In the genomic region with DNA sequence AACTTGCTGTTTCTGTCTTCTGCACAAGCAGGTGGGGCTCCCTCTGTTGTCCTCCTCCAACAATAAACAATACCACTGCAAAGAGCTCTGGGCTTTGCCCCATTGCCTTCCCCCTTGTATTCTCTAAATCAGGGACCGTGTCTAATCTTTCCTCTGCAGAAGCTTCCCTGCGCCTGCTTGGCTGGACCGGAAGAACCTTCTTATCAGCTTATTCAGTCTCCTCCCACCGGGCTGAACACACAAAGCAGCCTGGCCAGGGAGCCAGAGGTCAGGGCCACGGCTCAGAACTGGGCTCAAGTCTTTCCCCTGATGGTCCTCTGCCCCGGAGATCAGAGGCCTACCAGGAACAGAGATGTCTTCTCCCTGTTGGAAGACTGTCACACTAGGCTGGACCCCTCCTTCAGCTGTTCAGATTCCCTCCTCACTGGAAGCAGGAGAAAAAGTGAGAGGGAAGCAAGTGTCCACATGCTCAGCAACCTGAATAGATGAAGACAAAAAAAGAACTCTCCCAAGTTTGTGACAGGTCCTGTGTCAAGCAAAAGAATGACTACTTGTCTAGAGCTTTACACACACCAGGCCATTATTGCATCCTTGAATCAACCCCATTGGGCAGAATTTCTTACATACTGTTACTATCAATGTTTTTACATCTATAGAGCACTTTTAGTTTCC, we compare ENCODE assay signal across 8 cellular contexts.
A peak's percentile ranks its signal among the peaks of the same experiment; 100 is the strongest.
DNase-seq lines count a peak whose midpoint lies in the region; ATAC-seq, FAIRE-seq and TF ChIP-seq lines count a peak whose summit lies in the region.

No MANE protein-coding gene starts in this region.

- peak; percentile 47 for ATAC-seq in HG02852 (IDR thresholded peaks at IDR 0.05; ENCODE audit: unreplicated experiment)

- H4K20me1 ChIP-seq in SK-N-SH (ENCODE audit: insufficient read depth) = no peaks in the 10 kb centered on the region

- intact Hi-C loops in cardiac septum (cut with DNase I) = loop anchor here (2.0 kb wide), 1 partner anchor 65 kb away; no protein-coding TSS in a partner anchor

- CTCF ChIA-PET in SK-N-SH (lab: Yijun Ruan, JAX) = interaction anchor here (0.9 to 1.7 kb wide), 4 partner anchors 10 to 101 kb away, joined by 3 to 4 read pairs (median 4); no protein-coding TSS in a partner anchor

- peaks cover 0 to 4% of the 10 kb centered on the region in 2 experiments for H3K36me3 ChIP-seq in SK-N-SH (replicated peaks in 1 of 2; ENCODE audit: control insufficient read depth in 1 of 2, insufficient read depth in 2 of 2, low read length in 1 of 2)

- peaks cover 13% of the 10 kb centered on the region for H3F3A ChIP-seq in SK-N-SH (replicated peaks; ENCODE audit: insufficient read depth)

- peaks cover 21 to 36% of the 10 kb centered on the region in 2 experiments for H3K4me1 ChIP-seq in SK-N-SH (ENCODE audit: control insufficient read depth in 1 of 2, insufficient read depth in 2 of 2, low read depth in 1 of 2, low read length in 1 of 2)

- H3K9ac ChIP-seq in SK-N-SH = no peak overlapping the region

- POLR2A ChIA-PET in SK-N-SH (lab: Yijun Ruan, JAX) = interaction anchor here (1.0 to 1.2 kb wide), 3 partner anchors 10 to 149 kb away, joined by 3 to 6 read pairs (median 4); a partner anchor contains a TSS

- WGBS in SK-N-SH (ENCODE audit: low lambda C conversion rate) = 61% methylated on average over 6 of the region's 6 CpGs

- no peaks in the 10 kb centered on the region for H3K27me3 ChIP-seq in SK-N-SH (ENCODE audit: insufficient read depth)

- no peaks in the 10 kb centered on the region for H3K9me2 ChIP-seq in SK-N-SH

- peak; percentile 41 for DNase-seq in GM13976 (ENCODE audit: low spot score)
- DNase-seq in SK-N-SH = peak; percentile 72
- DNase-seq in cardiac septum (ENCODE audit: low spot score) = peak; percentile 84
- DNase-seq in putamen (ENCODE audit: low spot score) = peak; percentile 56
- DNase-seq in effector CD8-positive, alpha-beta T cell (lab: John Stamatoyannopoulos, UW) = no peak
- no peak for DNase-seq in frontal cortex (ENCODE audit: low spot score in 2 of 2)
- no peak for DNase-seq in NCI-H128 (lab: John Stamatoyannopoulos, UW; ENCODE audit: unreplicated experiment)

- peak overlapping the region; percentile 12; the same call in 1 of the 2 replicates for H2AFZ ChIP-seq in SK-N-SH (ENCODE audit: low read depth)

- in situ Hi-C loops in GM13976 (cut with MboI; ENCODE audit: low sequenced_read_pairs, unreplicated experiment) = no loop called here

- TF ChIP-seq EP300 in SK-N-SH (IDR thresholded peaks at IDR 0.05; ENCODE audit: borderline replicate concordance in 1 of 2, low read depth in 1 of 2, low read length in 1 of 2) = 0 out of 4 replicates have a peak, but pooled peaks of 1 of the 2 experiments have one; percentile 14

- no peak for FAIRE-seq in frontal cortex (lab: Jason Lieb, UNC)

- no peak overlapping the region for H3K4me3 ChIP-seq in SK-N-SH (ENCODE audit: low read depth in 2 of 2, low read length in 1 of 2)

- H3K9me3 ChIP-seq in SK-N-SH = no peaks in the 10 kb centered on the region

- H3K79me2 ChIP-seq in SK-N-SH (ENCODE audit: insufficient read depth) = peaks cover 23% of the 10 kb centered on the region

- peak overlapping the region; percentile 48 for H3K4me2 ChIP-seq in SK-N-SH

- TF ChIP-seq RAD21 in SK-N-SH (IDR thresholded peaks at IDR 0.05; ENCODE audit: low read length) = peak; percentile 8; the same call in 1 of the 2 replicates

- H3K27ac ChIP-seq in SK-N-SH (ENCODE audit: low read depth in 2 of 2, low read length in 1 of 2) = peak overlapping the region; percentile 17 to 87; a peak in 3 of 4 replicates

- no peak for TF ChIP-seq CTCF in GM13976 (IDR thresholded peaks at IDR 0.05; ENCODE audit: borderline replicate concordance, control extremely low read depth, extremely low read depth, insufficient read depth, missing control alignments)
- TF ChIP-seq CTCF in SK-N-SH (IDR thresholded peaks at IDR 0.05) = no peak

TF ChIP-seq in SK-N-SH, 30 proteins besides CTCF, POLR2A, EP300 and RAD21:
- peak; percentile 69 for TF ChIP-seq GATA2 (CRISPR knock-in tag; IDR thresholded peaks at IDR 0.05)
- no peak for TF ChIP-seq NFIC (IDR thresholded peaks at IDR 0.05; ENCODE audit: borderline replicate concordance)
- TF ChIP-seq TEAD4 (IDR thresholded peaks at IDR 0.05; ENCODE audit: borderline replicate concordance, insufficient read depth) = no peak
- TF ChIP-seq, protein P1, sequence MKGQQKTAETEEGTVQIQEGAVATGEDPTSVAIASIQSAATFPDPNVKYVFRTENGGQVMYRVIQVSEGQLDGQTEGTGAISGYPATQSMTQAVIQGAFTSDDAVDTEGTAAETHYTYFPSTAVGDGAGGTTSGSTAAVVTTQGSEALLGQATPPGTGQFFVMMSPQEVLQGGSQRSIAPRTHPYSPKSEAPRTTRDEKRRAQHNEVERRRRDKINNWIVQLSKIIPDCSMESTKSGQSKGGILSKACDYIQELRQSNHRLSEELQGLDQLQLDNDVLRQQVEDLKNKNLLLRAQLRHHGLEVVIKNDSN (IDR thresholded peaks at IDR 0.05; ENCODE audit: borderline replicate concordance, low read depth) = no peak
- TF ChIP-seq MXI1 (IDR thresholded peaks at IDR 0.05; ENCODE audit: low read depth, low read length) = 0 out of 2 replicates have a peak, but pooled peaks have one; percentile 40
- TF ChIP-seq NRF1 (IDR thresholded peaks at IDR 0.05; ENCODE audit: low read depth, low read length) = peak; percentile 16; the same call in 1 of the 2 replicates

Comparison
In these comparisons a context has a peak if more than half of its experiments do, and no peak if none do; other contexts are left out.
1. DNase-seq: peak in GM13976 (single experiment), SK-N-SH (single experiment), cardiac septum (single experiment) and putamen (single experiment); none in effector CD8-positive, alpha-beta T cell (single experiment), frontal cortex (0 of 2) and NCI-H128 (single experiment).